ENCODE assay signal across 8 cellular contexts in the genomic region with DNA sequence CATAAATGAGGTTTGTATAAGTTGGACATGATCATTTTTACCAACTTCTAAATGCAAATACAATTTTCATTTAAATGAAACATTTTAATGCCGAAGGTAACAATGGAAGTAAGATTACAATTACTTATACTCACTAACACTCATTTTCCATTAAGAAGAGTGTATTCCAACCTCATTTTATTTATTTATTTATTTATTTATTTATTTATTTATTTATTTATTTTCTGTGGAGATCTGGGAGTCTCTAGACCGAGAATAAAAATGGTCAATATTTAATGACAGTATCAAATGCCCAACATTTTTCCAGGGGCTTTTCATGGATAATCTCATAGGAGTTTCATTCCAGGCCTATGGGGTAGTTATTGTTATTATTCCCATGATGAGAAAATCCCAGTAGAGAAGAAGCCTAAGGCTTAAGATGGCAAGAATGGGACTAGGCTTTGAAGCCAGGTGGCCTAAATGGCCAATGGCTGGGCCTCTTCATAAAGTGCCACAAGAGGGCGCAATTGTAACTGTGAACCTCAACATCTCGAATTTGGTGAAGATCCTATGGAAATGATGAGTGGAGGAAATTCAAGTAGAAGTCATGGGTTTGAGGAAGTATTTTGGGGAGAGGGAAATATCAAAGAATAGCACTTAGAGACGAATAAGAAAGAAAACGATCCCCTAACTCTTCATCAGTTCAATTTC. TPM values are rescaled to one million over a fixed set of nuclear protein-coding genes. Genes with fewer than 3 reads are reported as not detected.
DNase-seq lines count a peak whose midpoint lies in the region; ATAC-seq, FAIRE-seq and TF ChIP-seq lines count a peak whose summit lies in the region.

No MANE protein-coding gene starts in this region.

- H3K9me3 ChIP-seq in SK-N-SH = no peaks in the 10 kb centered on the region

- ATAC-seq in HG03139 (IDR thresholded peaks at IDR 0.05; ENCODE audit: unreplicated experiment) = peak; percentile 64

- TF ChIP-seq CTCF in GM12872 (IDR thresholded peaks at IDR 0.05; ENCODE audit: insufficient read depth, low read depth, low read length) (peak; percentile 80), SK-N-SH (IDR thresholded peaks at IDR 0.05) (peak; percentile 77), glutamatergic neuron (IDR thresholded peaks at IDR 0.05; ENCODE audit: partially characterized antibody, unreplicated experiment) (peak; percentile 70)

- no peak overlapping the region for H3K4me3 Mint-ChIP-seq in glutamatergic neuron (ENCODE audit: unreplicated experiment)

- H3K79me2 ChIP-seq in SK-N-SH (ENCODE audit: insufficient read depth) = no peaks in the 10 kb centered on the region

- no peaks in the 10 kb centered on the region; the same call in 1 of the 2 replicates for H3K27me3 ChIP-seq in SK-N-SH (ENCODE audit: insufficient read depth)

- H4K20me1 ChIP-seq in SK-N-SH (ENCODE audit: insufficient read depth) = no peaks in the 10 kb centered on the region

- POLR2A ChIA-PET in SK-N-SH (lab: Yijun Ruan, JAX) = no interaction called here

- H3K27me3 Mint-ChIP-seq in glutamatergic neuron (ENCODE audit: unreplicated experiment) = peaks cover 3% of the 10 kb centered on the region

- H3K4me1 ChIP-seq in SK-N-SH (ENCODE audit: control insufficient read depth in 1 of 2, insufficient read depth in 2 of 2, low read depth in 1 of 2, low read length in 1 of 2) = no peaks in the 10 kb centered on the region

- H3K9me2 ChIP-seq in SK-N-SH = no peaks in the 10 kb centered on the region

- 11% methylated on average over 6 of the region's 6 CpGs for WGBS in SK-N-SH (ENCODE audit: low lambda C conversion rate)

- CTCF ChIA-PET in SK-N-SH (lab: Yijun Ruan, JAX) = no interaction called here

- peaks cover 19% of the 10 kb centered on the region for H3K4me1 Mint-ChIP-seq in glutamatergic neuron (ENCODE audit: low read depth, unreplicated experiment)

- H3K27ac ChIP-seq in SK-N-SH (ENCODE audit: low read depth in 2 of 2, low read length in 1 of 2) = no peak overlapping the region

- peaks cover 2% of the 10 kb centered on the region for H3K9me3 Mint-ChIP-seq in glutamatergic neuron (ENCODE audit: unreplicated experiment)

- no peak overlapping the region for H3K4me2 ChIP-seq in SK-N-SH

- H2AFZ ChIP-seq in SK-N-SH (ENCODE audit: low read depth) = no peak overlapping the region

- no peak overlapping the region; a peak in 1 of 4 replicates for H3K4me3 ChIP-seq in SK-N-SH (ENCODE audit: low read depth in 2 of 2, low read length in 1 of 2)

- peak; percentile 57 for TF ChIP-seq RAD21 in SK-N-SH (IDR thresholded peaks at IDR 0.05; ENCODE audit: low read length)

- H3K36me3 ChIP-seq in SK-N-SH (replicated peaks in 1 of 2; ENCODE audit: control insufficient read depth in 1 of 2, insufficient read depth in 2 of 2, low read length in 1 of 2) = no peaks in the 10 kb centered on the region

- FAIRE-seq in urothelium cell line (lab: Jason Lieb, UNC) = no peak

- peaks cover 5% of the 10 kb centered on the region for H3K36me3 Mint-ChIP-seq in glutamatergic neuron (ENCODE audit: unreplicated experiment)

- TF ChIP-seq EP300 in SK-N-SH (IDR thresholded peaks at IDR 0.05; ENCODE audit: borderline replicate concordance in 1 of 2, low read depth in 1 of 2, low read length in 1 of 2) = no peak

- no peak overlapping the region for H3K27ac Mint-ChIP-seq in glutamatergic neuron (ENCODE audit: unreplicated experiment)

- no peak overlapping the region for H3K9ac ChIP-seq in SK-N-SH

- DNase-seq in AG08395 (ENCODE audit: low spot score) (peak; percentile 26), SK-N-SH (peak; percentile 42), glutamatergic neuron (no peak), urothelium cell line (ENCODE audit: low spot score) (peak; percentile 54), NCI-H1105 (lab: John Stamatoyannopoulos, UW) (no peak)
- DNase-seq in stimulated activated CD4-positive, alpha-beta T cell treated with anti-CD3 and anti-CD28 coated beads, Interleukin-12 subunit alpha, Interleukin-12 subunit beta, amount 100 ng/mL, for 4 hours = no peak

- no peaks in the 10 kb centered on the region for H3F3A ChIP-seq in SK-N-SH (replicated peaks; ENCODE audit: insufficient read depth)

TF ChIP-seq in SK-N-SH, 30 proteins besides CTCF, POLR2A, EP300 and RAD21:
- TF ChIP-seq, protein P1, sequence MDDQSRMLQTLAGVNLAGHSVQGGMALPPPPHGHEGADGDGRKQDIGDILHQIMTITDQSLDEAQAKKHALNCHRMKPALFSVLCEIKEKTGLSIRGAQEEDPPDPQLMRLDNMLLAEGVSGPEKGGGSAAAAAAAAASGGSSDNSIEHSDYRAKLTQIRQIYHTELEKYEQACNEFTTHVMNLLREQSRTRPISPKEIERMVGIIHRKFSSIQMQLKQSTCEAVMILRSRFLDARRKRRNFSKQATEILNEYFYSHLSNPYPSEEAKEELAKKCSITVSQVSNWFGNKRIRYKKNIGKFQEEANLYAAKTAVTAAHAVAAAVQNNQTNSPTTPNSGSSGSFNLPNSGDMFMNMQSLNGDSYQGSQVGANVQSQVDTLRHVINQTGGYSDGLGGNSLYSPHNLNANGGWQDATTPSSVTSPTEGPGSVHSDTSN (IDR thresholded peaks at IDR 0.05) = no peak
- TF ChIP-seq SMC3 (IDR thresholded peaks at IDR 0.05; ENCODE audit: low read depth, low read length) = peak; percentile 38

RNA-seq across cellular contexts. Expression of a gene that starts 21.3 kb away (rescaled TPM):
- polyA plus RNA-seq in SK-N-SH (2012; rRNA removed) = not detected in 2 replicates
- not detected in 2 replicates for polyA plus RNA-seq in SK-N-SH (2012; cell fraction: cytosol; rRNA removed)
- not detected in 2 replicates for polyA plus RNA-seq in SK-N-SH (2012; cell fraction: nucleus; rRNA removed)
- 0.15 TPM for total RNA-seq in glutamatergic neuron (ENCODE audit: unreplicated experiment)

Comparison
In these comparisons a context has a peak if more than half of its experiments do, and no peak if none do; other contexts are left out.
1. DNase-seq: peak in AG08395 (single experiment), SK-N-SH (single experiment) and urothelium cell line (single experiment); none in glutamatergic neuron (single experiment), stimulated activated CD4-positive, alpha-beta T cell treated with anti-CD3 and anti-CD28 coated beads, Interleukin-12 subunit alpha, Interleukin-12 subunit beta, amount 100 ng/mL, for 4 hours (single experiment) and NCI-H1105 (single experiment).
2. Peak in every context shown above with its lines, with median percentiles within 50 percentile points of each other: CTCF ChIP-seq.